8 cellular contexts compared by ENCODE assay signal in genomic region chr11:102346456-102346747, GRCh38. TPM values are rescaled to one million over a fixed set of nuclear protein-coding genes. Genes with fewer than 3 reads are reported as not detected.
DNase-seq lines count a peak whose midpoint lies in the region; ATAC-seq, FAIRE-seq and TF ChIP-seq lines count a peak whose summit lies in the region.

No MANE protein-coding gene starts in this region.

- CTCF ChIA-PET in A673 (lab: Charles Lee) = no interaction called here

- peak overlapping the region; percentile 98 to 100 (median 99) for H3K27ac Mint-ChIP-seq in IgD-negative memory B cell

- peak overlapping the region; percentile 93 to 99 (median 98) for H3K4me3 Mint-ChIP-seq in IgD-negative memory B cell

- peaks cover 7% of the 10 kb centered on the region for H3K4me1 ChIP-seq in A673 (ENCODE audit: insufficient read depth, low read length, poor library complexity, severe bottlenecking)
- no peaks in the 10 kb centered on the region for H3K4me1 ChIP-seq in mucosa of stomach (ENCODE audit: control insufficient read depth, insufficient read depth, low read length)

- H3K27me3 ChIP-seq in A673 (replicated peaks; ENCODE audit: insufficient read depth, low read depth, low read length, poor library complexity) = no peaks in the 10 kb centered on the region
- H3K27me3 ChIP-seq in mucosa of stomach (ENCODE audit: control insufficient read depth, insufficient read depth, low read length) = no peaks in the 10 kb centered on the region

- no peak for DNase-seq in A673 (ENCODE audit: low spot score)
- DNase-seq in GM19239 (ENCODE audit: insufficient read length, low spot score) = no peak
- no peak for DNase-seq in urothelium cell line (ENCODE audit: low spot score)
- no peak for DNase-seq in Kasumi-1 (lab: John Stamatoyannopoulos, UW)

- peak overlapping the region; percentile 59 for H3K4me3 ChIP-seq in A673 (ENCODE audit: low read depth, low read length, poor library complexity, severe bottlenecking)
- peak overlapping the region; percentile 86 for H3K4me3 ChIP-seq in mucosa of stomach (ENCODE audit: low read length)

- H3K36me3 Mint-ChIP-seq in IgD-negative memory B cell = no peaks in the 10 kb centered on the region

- H3K9me3 Mint-ChIP-seq in IgD-negative memory B cell = no peaks in the 10 kb centered on the region

- no peaks in the 10 kb centered on the region for H3K27me3 Mint-ChIP-seq in IgD-negative memory B cell

- peaks cover 28 to 40% (median 30%) of the 10 kb centered on the region in 3 donors for H3K4me1 Mint-ChIP-seq in IgD-negative memory B cell

- peaks cover 5% of the 10 kb centered on the region for H3K36me3 ChIP-seq in A673 (ENCODE audit: insufficient read depth, low read length, poor library complexity, severe bottlenecking)
- no peaks in the 10 kb centered on the region for H3K36me3 ChIP-seq in mucosa of stomach (ENCODE audit: control insufficient read depth, insufficient read depth, low read length)

- H3K27ac ChIP-seq in A673 (ENCODE audit: low read depth, low read length, poor library complexity, severe bottlenecking) = peak overlapping the region; percentile 94
- H3K27ac ChIP-seq in cingulate gyrus (ENCODE audit: low read depth, low read length) = peak overlapping the region; percentile 97

- no peaks in the 10 kb centered on the region for H3K9me3 ChIP-seq in A673 (ENCODE audit: low read depth, low read length, poor library complexity, severe bottlenecking)
- no peaks in the 10 kb centered on the region for H3K9me3 ChIP-seq in mucosa of stomach (ENCODE audit: control insufficient read depth, low read length)

- FAIRE-seq in GM19239 (lab: Jason Lieb, UNC) (no peak), urothelium cell line (lab: Jason Lieb, UNC) (no peak)

- intact Hi-C loops in A673 (cut with micrococcal nuclease; ENCODE audit: unreplicated experiment) = loop anchor here (2.0 to 5.0 kb wide), 2 partner anchors 106 to 236 kb away; partner anchors contain the start of genes TMEM123 and YAP1

- POLR2A ChIA-PET in A673 (lab: Charles Lee; ENCODE audit: low non-redundant PET) = no interaction called here

- peak overlapping the region; percentile 95 for H3K9ac ChIP-seq in mucosa of stomach (ENCODE audit: low read length)

- ATAC-seq in GM21717 (IDR thresholded peaks at IDR 0.05; ENCODE audit: unreplicated experiment) = no peak

- TF ChIP-seq CTCF in A673 (conservative IDR thresholded peaks at IDR 0.05; ENCODE audit: low read depth, low read length) = no peak

- BruUV-seq in A673 (replicated peaks; lab: Mats Ljungman, UMichigan) = no TSS peak

RNA-seq across cellular contexts. Expression of gene BIRC2, which starts 0.6 kb away (rescaled TPM):
- total RNA-seq in A673 (2021) = 32.0 and 36.3 TPM in 2 replicates
- 28.4 TPM for polyA plus RNA-seq in IgD-negative memory B cell

RNA-seq across cellular contexts. Expression of gene BIRC3, which starts 29.1 kb away (rescaled TPM):
- total RNA-seq in A673 (2021) = 2.5 and 2.8 TPM in 2 replicates
- 158 TPM for polyA plus RNA-seq in IgD-negative memory B cell
